In genomic region chrX:48736878-48737212, GRCh38 we compare ENCODE assay signal across 8 cellular contexts. TPM values are rescaled to one million over a fixed set of nuclear protein-coding genes. Genes with fewer than 3 reads are reported as not detected.
DNase-seq lines count a peak whose midpoint lies in the region; ATAC-seq, FAIRE-seq and TF ChIP-seq lines count a peak whose summit lies in the region.

No MANE protein-coding gene starts in this region.

- H3K27me3 Mint-ChIP-seq in CD14-positive monocyte (ENCODE audit: low read depth in 3 of 3) (peaks cover 1 to 7% (median 2%) of the 10 kb centered on the region in 3 donors), neural crest cell (ENCODE audit: low read depth) (no peaks in the 10 kb centered on the region)
- no peaks in the 10 kb centered on the region for H3K27me3 Mint-ChIP-seq in dendritic cell treated with granulocyte-macrophage colony-stimulating factor and Interleukin-4, amounts not matched to agents 40 ng/mL and 50 ng/mL, for 4 days

- H3K4me1 ChIP-seq in Loucy (ENCODE audit: insufficient read depth, low read length, poor library complexity, severe bottlenecking): peaks cover 6% of the 10 kb centered on the region

- H3K36me3 ChIP-seq in Loucy (ENCODE audit: insufficient read depth, low read length): no peaks in the 10 kb centered on the region

- intact Hi-C loops in CD14-positive monocyte (cut with micrococcal nuclease): loop anchor here in 1 of 2 donors (5.0 kb wide), 1 partner anchor 65 kb away; the partner anchor contains the start of gene HDAC6
- intact Hi-C loops in dendritic cell treated with granulocyte-macrophage colony-stimulating factor and Interleukin-4, amounts not matched to agents 40 ng/mL and 50 ng/mL, for 4 days (cut with micrococcal nuclease): loop anchor here (1.0 to 2.0 kb wide), 2 partner anchors 41 to 64 kb away; partner anchors contain the start of gene SUV39H1

- TF ChIP-seq CTCF in CD14-positive monocyte (IDR thresholded peaks at IDR 0.05) (no peak), Loucy (conservative IDR thresholded peaks at IDR 0.05; ENCODE audit: low read length) (no peak), neural crest cell (conservative IDR thresholded peaks at IDR 0.05) (no peak)

- no peak for ATAC-seq in HG02981 (IDR thresholded peaks at IDR 0.05; ENCODE audit: unreplicated experiment)

- H3K36me3 Mint-ChIP-seq in CD14-positive monocyte (no peaks in the 10 kb centered on the region), neural crest cell (ENCODE audit: low read depth) (no peaks in the 10 kb centered on the region)
- peaks cover 5% of the 10 kb centered on the region for H3K36me3 Mint-ChIP-seq in dendritic cell treated with granulocyte-macrophage colony-stimulating factor and Interleukin-4, amounts not matched to agents 40 ng/mL and 50 ng/mL, for 4 days (ENCODE audit: low read depth)

- peak overlapping the region in 6 of 7 donors; percentile 28 to 96 (median 91) for H3K27ac Mint-ChIP-seq in CD14-positive monocyte
- peak overlapping the region; percentile 98 for H3K27ac Mint-ChIP-seq in dendritic cell treated with granulocyte-macrophage colony-stimulating factor and Interleukin-4, amounts not matched to agents 40 ng/mL and 50 ng/mL, for 4 days
- H3K27ac Mint-ChIP-seq in neural crest cell (ENCODE audit: unreplicated experiment): no peak overlapping the region

- H3K9me3 Mint-ChIP-seq in CD14-positive monocyte (peaks cover 0 to 3% (median 0%) of the 10 kb centered on the region in 7 donors), neural crest cell (peaks cover 6% of the 10 kb centered on the region)
- no peaks in the 10 kb centered on the region for H3K9me3 Mint-ChIP-seq in dendritic cell treated with granulocyte-macrophage colony-stimulating factor and Interleukin-4, amounts not matched to agents 40 ng/mL and 50 ng/mL, for 4 days

- DNase-seq in CD14-positive monocyte (ENCODE audit: low spot score) (no peak), neural crest cell (ENCODE audit: low read depth, low spot score) (no peak), GM12891 (ENCODE audit: insufficient read length, low spot score) (no peak)
- DNase-seq in central memory CD4-positive, alpha-beta T cell: no peak
- no peak for DNase-seq in stimulated activated CD4-positive, alpha-beta T cell treated with anti-CD3 and anti-CD28 coated beads, Interleukin-1b, Interleukin-23, amount 100 ng/mL, for 48 hours

- H3K9ac ChIP-seq in Loucy (ENCODE audit: low read depth, low read length, poor library complexity, severe bottlenecking): peak overlapping the region; percentile 74

- no peaks in the 10 kb centered on the region for H3K27me3 ChIP-seq in Loucy (ENCODE audit: insufficient read depth, low read length, poor library complexity, severe bottlenecking)

- H2AFZ ChIP-seq in Loucy (ENCODE audit: low read length): peak overlapping the region; percentile 74

- H3K4me3 ChIP-seq in Loucy (ENCODE audit: low read length, poor library complexity, severe bottlenecking): peak overlapping the region; percentile 77

- no peaks in the 10 kb centered on the region for H3F3A ChIP-seq in Loucy (ENCODE audit: low read depth)

- H3K9me3 ChIP-seq in Loucy (ENCODE audit: insufficient read depth, low read depth, low read length): no peaks in the 10 kb centered on the region

- H3K79me2 ChIP-seq in Loucy (ENCODE audit: insufficient read depth, low read length): peaks cover 6% of the 10 kb centered on the region; the same call in 1 of the 2 replicates

- peak overlapping the region; percentile 85 for H3K4me2 ChIP-seq in Loucy (ENCODE audit: low read depth, low read length, poor library complexity, severe bottlenecking)

- H4K20me1 ChIP-seq in Loucy (ENCODE audit: insufficient read depth, low read length, poor library complexity, severe bottlenecking): no peaks in the 10 kb centered on the region

- no peaks in the 10 kb centered on the region for H3K9me2 ChIP-seq in Loucy (replicated peaks; ENCODE audit: low read depth, low read length)

- no peak for TF ChIP-seq POLR2A in GM12891 (IDR thresholded peaks at IDR 0.05; ENCODE audit: low read depth, low read length)

- FAIRE-seq in GM12891 (lab: Jason Lieb, UNC): no peak

- H3K4me1 Mint-ChIP-seq in CD14-positive monocyte (peaks cover 16% of the 10 kb centered on the region), neural crest cell (peaks cover 21% of the 10 kb centered on the region)
- H3K4me1 Mint-ChIP-seq in dendritic cell treated with granulocyte-macrophage colony-stimulating factor and Interleukin-4, amounts not matched to agents 40 ng/mL and 50 ng/mL, for 4 days (ENCODE audit: low read depth): peaks cover 13% of the 10 kb centered on the region

- H3K4me3 Mint-ChIP-seq in CD14-positive monocyte (peak overlapping the region in 1 of 2 donors; percentile 77), neural crest cell (peak overlapping the region; percentile 91)
- no peak overlapping the region for H3K4me3 Mint-ChIP-seq in dendritic cell treated with granulocyte-macrophage colony-stimulating factor and Interleukin-4, amounts not matched to agents 40 ng/mL and 50 ng/mL, for 4 days

TF ChIP-seq in GM12891, 5 proteins besides CTCF, POLR2A, EP300 and RAD21:
- TF ChIP-seq POLR2AphosphoS5 (IDR thresholded peaks at IDR 0.05; ENCODE audit: low read depth, low read length) (no peak), TAF1 (IDR thresholded peaks at IDR 0.05; ENCODE audit: low read depth, low read length) (no peak), PAX5 (IDR thresholded peaks at IDR 0.05; ENCODE audit: insufficient read depth, low read length, severe bottlenecking) (no peak), SPI1 (IDR thresholded peaks at IDR 0.05; ENCODE audit: low read depth, low read length) (no peak), POU2F2 (IDR thresholded peaks at IDR 0.05; ENCODE audit: low read depth, low read length) (no peak)
TF ChIP-seq in GM12891: peak in this region for 0.

RNA-seq across cellular contexts. Expression of gene GLOD5, which starts 24.7 kb away (rescaled TPM):
- not detected for polyA plus RNA-seq in CD14-positive monocyte
- total RNA-seq in neural crest cell: not detected in 2 replicates
- polyA plus RNA-seq in GM12891 (2012; ENCODE audit: low read depth, missing spikeins): not detected

RNA-seq across cellular contexts. Expression of gene SUV39H1, which starts 40.3 kb away (rescaled TPM):
- polyA plus RNA-seq in CD14-positive monocyte: 1 to 10 TPM; 2.9 to 3.4 TPM
- total RNA-seq in neural crest cell: 20.4 and 20.8 TPM in 2 replicates
- polyA plus RNA-seq in GM12891 (2012; ENCODE audit: low read depth, missing spikeins): 14.2 TPM

RNA-seq across cellular contexts. Expression of gene GATA1, which starts 49.5 kb away (rescaled TPM):
- not detected for polyA plus RNA-seq in CD14-positive monocyte
- total RNA-seq in neural crest cell: not detected in 2 replicates
- not detected for polyA plus RNA-seq in GM12891 (2012; ENCODE audit: low read depth, missing spikeins)

RNA-seq across cellular contexts. Expression of gene WAS, which starts 53.2 kb away (rescaled TPM):
- 10 to 100 TPM; 22.8 to 38.0 TPM for polyA plus RNA-seq in CD14-positive monocyte
- 0.64 and 0.70 TPM in 2 replicates for total RNA-seq in neural crest cell
- 60.7 TPM for polyA plus RNA-seq in GM12891 (2012; ENCODE audit: low read depth, missing spikeins)
